Comparison of ENCODE assay signal across 8 cellular contexts in the genomic region with DNA sequence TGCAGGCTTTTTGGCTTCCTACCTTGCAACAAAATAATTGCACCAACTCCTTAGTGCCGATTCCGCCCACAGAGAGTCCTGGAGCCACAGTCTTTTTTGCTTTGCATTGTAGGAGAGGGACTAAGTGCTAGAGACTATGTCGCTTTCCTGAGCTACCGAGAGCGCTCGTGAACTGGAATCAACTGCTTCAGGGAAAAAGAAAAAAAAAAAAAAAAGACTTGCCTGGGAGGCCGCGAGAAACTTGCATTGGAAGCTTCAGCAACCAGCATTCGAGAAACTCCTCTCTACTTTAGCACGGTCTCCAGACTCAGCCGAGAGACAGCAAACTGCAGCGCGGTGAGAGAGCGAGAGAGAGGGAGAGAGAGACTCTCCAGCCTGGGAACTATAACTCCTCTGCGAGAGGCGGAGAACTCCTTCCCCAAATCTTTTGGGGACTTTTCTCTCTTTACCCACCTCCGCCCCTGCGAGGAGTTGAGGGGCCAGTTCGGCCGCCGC. TPM values are rescaled to one million over a fixed set of nuclear protein-coding genes. Genes with fewer than 3 reads are reported as not detected.
DNase-seq lines count a peak whose midpoint lies in the region; ATAC-seq and TF ChIP-seq lines count a peak whose summit lies in the region.

No MANE protein-coding gene starts in this region.

- H3K9ac ChIP-seq in NT2/D1 (ENCODE audit: insufficient read length, low read depth) (peak overlapping the region; percentile 98), colonic mucosa (ENCODE audit: low read depth in 2 of 2, low read length in 2 of 2) (peak overlapping the region; percentile 87 to 98)

- H3K27ac ChIP-seq in colonic mucosa (peak overlapping the region; percentile 94), lower lobe of right lung (peak overlapping the region; percentile 90), upper lobe of left lung (peak overlapping the region; percentile 84 to 98 (median 89))

- H3K4me1 ChIP-seq in NT2/D1 (ENCODE audit: insufficient read depth, insufficient read length) = no peaks in the 10 kb centered on the region
- H3K4me1 ChIP-seq in colonic mucosa = no peaks in the 10 kb centered on the region
- H3K4me1 ChIP-seq in lower lobe of right lung = peaks cover 23% of the 10 kb centered on the region
- H3K4me1 ChIP-seq in upper lobe of left lung = peaks cover 12 to 32% (median 17%) of the 10 kb centered on the region in 4 donors

- peaks cover 26% of the 10 kb centered on the region for H3K36me3 ChIP-seq in NT2/D1 (ENCODE audit: insufficient read depth, insufficient read length, low read length)
- no peaks in the 10 kb centered on the region for H3K36me3 ChIP-seq in colonic mucosa
- H3K36me3 ChIP-seq in lower lobe of right lung = no peaks in the 10 kb centered on the region
- H3K36me3 ChIP-seq in upper lobe of left lung = no peaks in the 10 kb centered on the region

- TF ChIP-seq CTCF in colonic mucosa (IDR thresholded peaks at IDR 0.05) (no peak), lower lobe of right lung (IDR thresholded peaks at IDR 0.05) (no peak), upper lobe of left lung (IDR thresholded peaks at IDR 0.05) (no peak)

- no peaks in the 10 kb centered on the region for H3K27me3 ChIP-seq in NT2/D1 (ENCODE audit: insufficient read depth, insufficient read length)
- no peaks in the 10 kb centered on the region for H3K27me3 ChIP-seq in colonic mucosa
- no peaks in the 10 kb centered on the region for H3K27me3 ChIP-seq in lower lobe of right lung (ENCODE audit: low read depth)
- H3K27me3 ChIP-seq in upper lobe of left lung = no peaks in the 10 kb centered on the region

- no peak for TF ChIP-seq POLR2A in upper lobe of left lung (IDR thresholded peaks at IDR 0.05)

- ATAC-seq in HG02840 (IDR thresholded peaks at IDR 0.05; ENCODE audit: low FRiP score, unreplicated experiment) = peak; percentile 3
- peak; percentile 40 to 50 for ATAC-seq in lower lobe of right lung
- ATAC-seq in upper lobe of left lung (ENCODE audit: low FRiP score in 2 of 2) = peak; percentile 16 to 41

- DNase-seq in stimulated activated CD4-positive, alpha-beta T cell treated with anti-CD3 and anti-CD28 coated beads, Interleukin-15, amount 100 ng/mL, for 24 hours = peak; percentile 17
- no peak for DNase-seq in stimulated activated CD4-positive, alpha-beta T cell treated with anti-CD3 and anti-CD28 coated beads, Interleukin-4, amount 100 ng/mL, for 24 hours
- DNase-seq in NT2/D1 (ENCODE audit: low read depth, low spot score) (no peak), colonic mucosa (peak; percentile 44), lower lobe of right lung (no peak), upper lobe of left lung (peak in 1 of 2 donors; percentile 37), middle frontal gyrus (ENCODE audit: extremely low spot score, low spot score) (no peak)

- H3K9me3 ChIP-seq in NT2/D1 (ENCODE audit: insufficient read depth, low read length) (no peaks in the 10 kb centered on the region), colonic mucosa (no peaks in the 10 kb centered on the region), lower lobe of right lung (no peaks in the 10 kb centered on the region), upper lobe of left lung (no peaks in the 10 kb centered on the region)

- peak overlapping the region; percentile 95 for H3K4me3 ChIP-seq in NT2/D1 (ENCODE audit: insufficient read length, low read depth)
- peak overlapping the region; percentile 75 for H3K4me3 ChIP-seq in colonic mucosa
- peak overlapping the region; percentile 79 for H3K4me3 ChIP-seq in lower lobe of right lung
- H3K4me3 ChIP-seq in upper lobe of left lung = peak overlapping the region; percentile 52 to 82 (median 72)

- no peak for TF ChIP-seq EP300 in upper lobe of left lung (IDR thresholded peaks at IDR 0.05)

- intact Hi-C loops in colonic mucosa (cut with DNase I) (no loop called here), lower lobe of right lung (cut with DNase I) (no loop called here)

- WGBS in upper lobe of left lung, 2 donors = 1% methylated on average over 17 to 21 of the region's 21 CpGs

RNA-seq across cellular contexts. Expression of a gene that starts 0.4 kb away (rescaled TPM):
- 10 to 100 TPM; 45.1 to 47.0 TPM for total RNA-seq in colonic mucosa
- total RNA-seq in lower lobe of right lung = 19.6 TPM
- 10 to 100 TPM; 16.4 to 23.4 (median 20.7) TPM for total RNA-seq in upper lobe of left lung

Comparison
In these comparisons a context has a peak if more than half of its experiments do, and no peak if none do; other contexts are left out.
1. DNase-seq: peak in stimulated activated CD4-positive, alpha-beta T cell treated with anti-CD3 and anti-CD28 coated beads, Interleukin-15, amount 100 ng/mL, for 24 hours (single experiment) and colonic mucosa (single experiment); none in stimulated activated CD4-positive, alpha-beta T cell treated with anti-CD3 and anti-CD28 coated beads, Interleukin-4, amount 100 ng/mL, for 24 hours (single experiment), NT2/D1 (single experiment), lower lobe of right lung (single experiment) and middle frontal gyrus (single experiment).
2. Peak in every context shown above with its lines, with median percentiles within 50 percentile points of each other: ATAC-seq, H3K4me3 ChIP-seq and H3K27ac ChIP-seq.